In the genomic region with DNA sequence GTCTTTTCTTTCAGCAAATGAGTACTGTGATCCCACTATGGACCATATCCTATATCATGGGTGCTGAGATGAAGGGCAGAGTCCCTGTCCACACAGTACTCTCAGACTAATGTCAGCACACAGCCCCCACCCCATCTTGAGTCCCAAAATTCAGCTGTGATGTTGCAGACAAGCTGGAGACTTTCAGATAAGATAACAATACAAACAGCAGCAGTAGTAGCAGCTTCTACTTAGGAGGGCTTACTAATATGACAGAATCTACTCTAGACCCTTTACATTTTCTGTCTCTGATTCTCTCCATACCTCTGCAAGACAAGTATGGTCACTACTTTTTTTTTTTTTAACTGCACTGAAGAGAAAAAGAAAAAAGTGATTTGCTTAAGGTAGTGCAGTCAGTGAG, we compare ENCODE assay signal across 27 cellular contexts.
"Had no signal": no experiment of that assay in that cellular context is flagged by ENCODE, and none has a peak within 500 bp of the region (broad histone marks: within the 10 kb centered on the region; RNA-seq: fewer than 3 reads in every experiment).

No MANE protein-coding gene starts in this region.

- DNase-seq: naive thymus-derived CD8-positive, alpha-beta T cell; nephron progenitor cell; nucleus accumbens; pancreas; posterior cingulate gyrus; psoas muscle; right cardiac atrium; right lobe of liver; sigmoid colon; small intestine; stimulated activated CD4-positive, alpha-beta T cell treated with anti-CD3 and anti-CD28 coated beads, Interleukin-15, amount 100 ng/mL, for 24 hours; stimulated activated CD4-positive, alpha-beta T cell treated with anti-CD3 and anti-CD28 coated beads, Interleukin-2, amount 100 ng/mL, for 24 hours; stimulated activated CD4-positive, alpha-beta T cell treated with anti-CD3 and anti-CD28 coated beads, Interleukin-2, amount 100 ng/mL, for 48 hours; stimulated activated CD4-positive, alpha-beta T cell treated with anti-CD3 and anti-CD28 coated beads, Interleukin-4, amount 100 ng/mL, for 24 hours; stimulated activated naive B cell treated with anti-CD40 and anti-IgM and Interleukin-4, amounts not matched to agents 10 μg/mL and 1 μg/mL and 100 μg/mL, for 72 hours; stimulated activated naive CD8-positive, alpha-beta T cell treated with anti-CD3 and anti-CD28 coated beads, Interleukin-15, amount 100 ng/mL, for 72 hours; stimulated activated naive CD8-positive, alpha-beta T cell treated with anti-CD3 and anti-CD28 coated beads, Interleukin-15, Interleukin-2, amounts not matched to agents 100 U/mL and 50 U/mL, for 24 hours; substantia nigra; testis; tibial artery; transverse colon; upper lobe of right lung; uterus had no signal

- H3K36me3 ChIP-seq: neutrophil, pancreas, right lobe of liver, sigmoid colon, suprapubic skin, tibial artery, transverse colon, upper lobe of right lung, uterus had no signal

- H3K27ac ChIP-seq: neutrophil, pancreas, psoas muscle, right lobe of liver, sigmoid colon, suprapubic skin, testis, tibial artery, transverse colon, upper lobe of right lung, uterus had no signal

- ATAC-seq: naive thymus-derived CD8-positive, alpha-beta T cell; natural killer cell treated with Interleukin-12 subunit alpha and Interleukin-12 subunit beta and Interleukin-15 and Interleukin-18, amount 100 ng/mL, for 72 hours; pancreas; psoas muscle; right cardiac atrium; right lobe of liver; stimulated activated effector memory CD8-positive, alpha-beta T cell treated with anti-CD3 and anti-CD28 coated beads, Interleukin-12 subunit alpha, Interleukin-12 subunit beta, amount 100 ng/mL, for 72 hours; stimulated activated naive B cell treated with anti-CD40 and anti-IgM and Interleukin-4, amounts not matched to agents 10 μg/mL and 1 μg/mL and 100 μg/mL, for 72 hours; stimulated activated naive CD8-positive, alpha-beta T cell treated with anti-CD3 and anti-CD28 coated beads, Interleukin-15, amount 100 ng/mL, for 72 hours; stimulated activated naive CD8-positive, alpha-beta T cell treated with anti-CD3 and anti-CD28 coated beads, Interleukin-15, Interleukin-2, amounts not matched to agents 100 U/mL and 50 U/mL, for 24 hours; upper lobe of right lung had no signal

- H3K27me3 ChIP-seq: neutrophil, pancreas, right lobe of liver, sigmoid colon, suprapubic skin, testis, tibial artery, transverse colon, upper lobe of right lung, uterus had no signal

- H3K4me1 ChIP-seq: pancreas, psoas muscle, right lobe of liver, suprapubic skin, tibial artery, transverse colon, upper lobe of right lung, uterus had no signal

- FAIRE-seq: pancreas, small intestine had no signal

- H3K9me3 ChIP-seq: neutrophil, pancreas, psoas muscle, right lobe of liver, sigmoid colon, suprapubic skin, testis, tibial artery, transverse colon, upper lobe of right lung, uterus had no signal

- H3K4me3 ChIP-seq: pancreas, psoas muscle, right lobe of liver, sigmoid colon, suprapubic skin, testis, tibial artery, transverse colon, upper lobe of right lung, uterus had no signal
